24 cellular contexts compared by ENCODE assay signal in the genomic region with DNA sequence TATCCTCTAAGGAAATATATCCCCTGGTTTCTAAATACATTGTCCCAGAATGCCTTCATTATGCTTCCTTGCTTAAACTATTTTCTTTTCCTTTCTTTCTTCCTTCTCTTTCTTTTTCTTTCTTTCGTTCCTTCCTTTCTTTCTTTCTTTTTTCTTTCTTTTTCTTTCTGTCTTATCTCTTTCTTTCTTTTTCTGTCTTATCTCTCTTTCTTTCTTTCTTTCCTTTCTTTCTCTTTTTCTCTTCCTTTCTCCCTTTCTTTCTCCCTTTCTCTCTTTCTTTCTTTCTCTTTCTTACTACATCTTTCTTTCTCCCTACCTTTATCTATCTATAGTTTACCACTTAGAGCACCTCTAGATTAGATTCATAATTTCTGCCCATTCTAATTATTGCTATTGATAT.
DNase-seq lines count a peak whose midpoint lies in the region; ATAC-seq and TF ChIP-seq lines count a peak whose summit lies in the region.
"Had no signal": no experiment of that assay in that cellular context is flagged by ENCODE, and none has a peak within 500 bp of the region (broad histone marks: within the 10 kb centered on the region; RNA-seq: fewer than 3 reads in every experiment).

No MANE protein-coding gene starts in this region.

- H3K4me3 Mint-ChIP-seq in MCF 10A (ENCODE audit: unreplicated experiment) = no peak overlapping the region
- H3K4me3 Mint-ChIP-seq: CD14-positive monocyte; CD4-positive, alpha-beta memory T cell; CD4-positive, CD25-positive, alpha-beta regulatory T cell; CD8-positive, alpha-beta memory T cell had no signal

- no TSS peak for BruUV-seq in MCF 10A (replicated peaks; lab: Mats Ljungman, UMichigan)

- no peaks in the 10 kb centered on the region for H3K27me3 ChIP-seq in breast epithelium
- H3K27me3 ChIP-seq: BE2C, BLaER1 had no signal

- no peaks in the 10 kb centered on the region for H3K27me3 Mint-ChIP-seq in MCF 10A (ENCODE audit: insufficient read depth, unreplicated experiment)
- H3K27me3 Mint-ChIP-seq: CD4-positive, alpha-beta memory T cell; CD4-positive, CD25-positive, alpha-beta regulatory T cell; CD8-positive, alpha-beta memory T cell had no signal

- peak overlapping the region; percentile 46 for H3K27ac Mint-ChIP-seq in MCF 10A (ENCODE audit: low read depth, unreplicated experiment)
- H3K27ac Mint-ChIP-seq: CD14-positive monocyte; CD4-positive, alpha-beta memory T cell; CD8-positive, alpha-beta memory T cell had no signal

- H3K36me3 ChIP-seq in breast epithelium (no peaks in the 10 kb centered on the region), HEK293 (ENCODE audit: control insufficient read depth in 2 of 2, insufficient read depth in 1 of 2, low read length in 2 of 2) (no peaks in the 10 kb centered on the region)
- H3K36me3 ChIP-seq: BE2C, BLaER1 had no signal

- CTCF ChIA-PET in MCF 10A (lab: Yijun Ruan, JAX) = no interaction called here
- CTCF ChIA-PET in HEK293 (lab: Yijun Ruan, JAX) = no interaction called here

- TF ChIP-seq CTCF in MCF 10A (IDR thresholded peaks at IDR 0.05; ENCODE audit: unreplicated experiment) = no peak
- TF ChIP-seq CTCF in breast epithelium (IDR thresholded peaks at IDR 0.05) = no peak
- TF ChIP-seq CTCF in HEK293 (tag by site-specific recombination; IDR thresholded peaks at IDR 0.05) = no peak

- no peaks in the 10 kb centered on the region for H3K36me3 Mint-ChIP-seq in MCF 10A (ENCODE audit: insufficient read depth, unreplicated experiment)
- H3K36me3 Mint-ChIP-seq: CD14-positive monocyte; CD4-positive, alpha-beta memory T cell; CD4-positive, CD25-positive, alpha-beta regulatory T cell; CD8-positive, alpha-beta memory T cell had no signal

- no peak for ATAC-seq in GM19328 (IDR thresholded peaks at IDR 0.05; ENCODE audit: unreplicated experiment)
- ATAC-seq: A549, GM12878 had no signal

- no peak overlapping the region for H3K27ac ChIP-seq in breast epithelium
- no peak overlapping the region for H3K27ac ChIP-seq in HEK293 (ENCODE audit: extremely low read depth, low read depth, low read length)
- H3K27ac ChIP-seq: 22Rv1, A549, BLaER1 had no signal

- DNase-seq in MCF 10A (ENCODE audit: unreplicated experiment) (no peak), breast epithelium (ENCODE audit: low spot score in 2 of 2) (no peak)
- no peak for DNase-seq in stimulated activated CD4-positive, alpha-beta T cell treated with anti-CD3 and anti-CD28 coated beads, Interleukin-2, amount 100 ng/mL, for 48 hours
- DNase-seq: AML-193; BE2C; C1 segment of cervical spinal cord; CD4-positive, alpha-beta memory T cell; CD4-positive, CD25-positive, alpha-beta regulatory T cell; CD8-positive, alpha-beta memory T cell; COR-L47; DMS 273 treated with DMSO at 0.1 percent for 48 hours; DMS153; DMS53; DMS79; DND-41; EL; GDM1 had no signal

- H3K4me1 ChIP-seq in breast epithelium (no peaks in the 10 kb centered on the region), HEK293 (ENCODE audit: control insufficient read depth, insufficient read depth, low read length) (no peaks in the 10 kb centered on the region)
- H3K4me1 ChIP-seq: A549, BE2C had no signal

- no peak for TF ChIP-seq POLR2A in breast epithelium (IDR thresholded peaks at IDR 0.05)

- intact Hi-C loops in MCF 10A (cut with micrococcal nuclease) = no loop called here
- intact Hi-C loops in breast epithelium (cut with DNase I; ENCODE audit: low total_unique reads) = no loop called here

- peaks cover 15% of the 10 kb centered on the region for H3K4me1 Mint-ChIP-seq in MCF 10A (ENCODE audit: insufficient read depth, unreplicated experiment)
- H3K4me1 Mint-ChIP-seq: CD14-positive monocyte; CD4-positive, alpha-beta memory T cell; CD4-positive, CD25-positive, alpha-beta regulatory T cell; CD8-positive, alpha-beta memory T cell had no signal

- H3K4me3 ChIP-seq in breast epithelium (no peak overlapping the region), HEK293 (ENCODE audit: low read depth, low read length) (no peak overlapping the region)
- H3K4me3 ChIP-seq: A549, BLaER1, GM12878 had no signal

- H3K9me3 ChIP-seq in breast epithelium (peaks cover 0 to 11% of the 10 kb centered on the region in 2 donors), HEK293 (ENCODE audit: control insufficient read depth, insufficient read depth, low read depth, low read length) (no peaks in the 10 kb centered on the region)
- H3K9me3 ChIP-seq: A549, BE2C had no signal

- POLR2A ChIA-PET in MCF 10A (lab: Yijun Ruan, JAX) (no interaction called here), HEK293 (lab: Yijun Ruan, JAX) (no interaction called here)

- peaks cover 17% of the 10 kb centered on the region for H3K9me3 Mint-ChIP-seq in MCF 10A (ENCODE audit: unreplicated experiment)

TF ChIP-seq in HEK293, 187 proteins besides CTCF, POLR2A, EP300 and RAD21:
- TF ChIP-seq PRDM1 (tag by site-specific recombination; IDR thresholded peaks at IDR 0.05) (peak; percentile 92), ZNF366 (tag by site-specific recombination; conservative IDR thresholded peaks at IDR 0.05) (peak; percentile 60; the same call in 1 of the 2 replicates), GLI4 (tag by site-specific recombination; IDR thresholded peaks at IDR 0.05) (no peak), SETDB1 (IDR thresholded peaks at IDR 0.05; ENCODE audit: insufficient read length, low read length) (no peak), ZNF747 (tag by site-specific recombination; IDR thresholded peaks at IDR 0.05) (no peak), ZNF311 (tag by site-specific recombination; IDR thresholded peaks at IDR 0.05; ENCODE audit: borderline replicate concordance) (no peak), ZBTB20 (tag by site-specific recombination; IDR thresholded peaks at IDR 0.05) (no peak), ZNF623 (tag by site-specific recombination; IDR thresholded peaks at IDR 0.05) (no peak), ZBTB21 (tag by site-specific recombination; IDR thresholded peaks at IDR 0.05) (no peak), SP3 (tag by site-specific recombination; IDR thresholded peaks at IDR 0.05) (no peak), ZNF558 (tag by site-specific recombination; IDR thresholded peaks at IDR 0.05) (no peak)
- TF ChIP-seq, protein P1, sequence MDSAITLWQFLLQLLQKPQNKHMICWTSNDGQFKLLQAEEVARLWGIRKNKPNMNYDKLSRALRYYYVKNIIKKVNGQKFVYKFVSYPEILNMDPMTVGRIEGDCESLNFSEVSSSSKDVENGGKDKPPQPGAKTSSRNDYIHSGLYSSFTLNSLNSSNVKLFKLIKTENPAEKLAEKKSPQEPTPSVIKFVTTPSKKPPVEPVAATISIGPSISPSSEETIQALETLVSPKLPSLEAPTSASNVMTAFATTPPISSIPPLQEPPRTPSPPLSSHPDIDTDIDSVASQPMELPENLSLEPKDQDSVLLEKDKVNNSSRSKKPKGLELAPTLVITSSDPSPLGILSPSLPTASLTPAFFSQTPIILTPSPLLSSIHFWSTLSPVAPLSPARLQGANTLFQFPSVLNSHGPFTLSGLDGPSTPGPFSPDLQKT (IDR thresholded peaks at IDR 0.05; ENCODE audit: borderline replicate concordance, low read depth, low read length) = no peak
